Comparison of ENCODE assay signal across 18 cellular contexts in genomic region chr10:5858811-5859210, GRCh38.
"Had no signal": no experiment of that assay in that cellular context is flagged by ENCODE, and none has a peak within 500 bp of the region (broad histone marks: within the 10 kb centered on the region; RNA-seq: fewer than 3 reads in every experiment).

No MANE protein-coding gene starts in this region.

- DNase-seq: activated CD4-positive, alpha-beta T cell treated with anti-CD3 and anti-CD28 coated beads, Interleukin-2, amount 50 U/mL, for 4 hours; activated CD4-positive, CD25-positive, alpha-beta regulatory T cell treated with anti-CD3 and anti-CD28 coated beads, Interleukin-2, amount 50 U/mL, for 72 hours; activated gamma-delta T cell treated with Interleukin-2 at 50 U/mL for 16 hours; activated naive CD8-positive, alpha-beta T cell treated with anti-CD3 and anti-CD28 coated beads, Interleukin-2, amount 10 ng/mL, durations not matched to agents 7 days and 5 days; activated T-cell treated with anti-CD3 and anti-CD28 coated beads, Interleukin-2, amount 50 U/mL, for 72 hours; cortex of kidney; effector memory CD8-positive, alpha-beta T cell; glutamatergic neuron; kidney; psoas muscle; sigmoid colon; SJCRH30; stimulated activated CD4-positive, alpha-beta T cell treated with anti-CD3 and anti-CD28 coated beads, Interleukin-12 subunit alpha, Interleukin-12 subunit beta, amount 100 ng/mL, for 4 hours; stimulated activated CD4-positive, alpha-beta T cell treated with anti-CD3 and anti-CD28 coated beads, Interleukin-2, amount 100 ng/mL, for 48 hours; stimulated activated CD8-positive, alpha-beta memory T cell treated with anti-CD3 and anti-CD28 coated beads, Interleukin-4, amount 100 ng/mL, for 48 hours; stimulated activated naive CD8-positive, alpha-beta T cell treated with anti-CD3 and anti-CD28 coated beads, Interleukin-15, Interleukin-2, amounts not matched to agents 100 U/mL and 50 U/mL, for 24 hours had no signal

- H3K4me1 ChIP-seq: psoas muscle, sigmoid colon, SJCRH30 had no signal

- H3K4me3 ChIP-seq: cardiac muscle cell, psoas muscle, sigmoid colon, SJCRH30, thoracic aorta had no signal

- H3K36me3 ChIP-seq: cardiac muscle cell, sigmoid colon, SJCRH30 had no signal

- H3K9me3 ChIP-seq: psoas muscle, sigmoid colon, SJCRH30, thoracic aorta had no signal

- H3K27me3 ChIP-seq: cardiac muscle cell, sigmoid colon, SJCRH30 had no signal

- H3K27ac ChIP-seq: cardiac muscle cell, psoas muscle, sigmoid colon, SJCRH30, thoracic aorta had no signal

- ATAC-seq: activated T-cell treated with anti-CD3 and anti-CD28 coated beads, Interleukin-2, amount 50 U/mL, for 72 hours; effector memory CD8-positive, alpha-beta T cell; psoas muscle; stimulated activated naive CD8-positive, alpha-beta T cell treated with anti-CD3 and anti-CD28 coated beads, Interleukin-15, Interleukin-2, amounts not matched to agents 100 U/mL and 50 U/mL, for 24 hours had no signal
